14 cellular contexts compared by ENCODE assay signal in the genomic region with DNA sequence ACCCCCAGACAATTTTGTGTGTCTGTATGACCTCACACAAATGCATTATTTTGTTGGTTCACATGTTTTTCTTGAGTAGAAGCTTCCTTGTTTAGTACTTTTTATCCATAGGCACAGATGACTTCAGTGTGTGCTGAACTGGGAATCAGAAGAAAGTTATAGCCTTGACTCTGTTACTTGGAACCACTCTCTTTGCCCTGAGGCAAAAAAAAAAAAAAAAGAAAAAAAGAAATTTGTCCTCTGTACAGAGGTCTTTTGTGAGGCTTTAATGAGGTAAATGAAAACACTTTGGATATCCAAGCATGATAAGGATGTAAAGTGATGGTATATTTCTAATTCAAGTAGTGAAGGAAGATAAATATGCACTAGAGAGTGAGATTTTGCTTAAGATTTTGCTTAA.
"Had no signal": no experiment of that assay in that cellular context is flagged by ENCODE, and none has a peak within 500 bp of the region (broad histone marks: within the 10 kb centered on the region; RNA-seq: fewer than 3 reads in every experiment).

No MANE protein-coding gene starts in this region.

- H3K4me1 ChIP-seq: colonic mucosa, psoas muscle had no signal

- H3K27me3 ChIP-seq: body of pancreas, colonic mucosa, right lobe of liver, upper lobe of right lung had no signal

- H3K4me3 ChIP-seq: body of pancreas, colonic mucosa, mucosa of descending colon, psoas muscle, right lobe of liver, upper lobe of right lung had no signal

- H3K9me3 ChIP-seq: body of pancreas, colonic mucosa, mucosa of descending colon, psoas muscle, right lobe of liver, upper lobe of right lung had no signal

- DNase-seq: activated CD4-positive, alpha-beta T cell treated with anti-CD3 and anti-CD28 coated beads, Interleukin-2, amount 50 U/mL, for 4 hours; activated gamma-delta T cell; activated naive CD8-positive, alpha-beta T cell treated with anti-CD3 and anti-CD28 coated beads for 36 hours; activated T-cell treated with anti-CD3 and anti-CD28 coated beads, Interleukin-2, amount 50 U/mL, for 72 hours; amygdala; body of pancreas; colonic mucosa; mucosa of descending colon; naive B cell; psoas muscle; right lobe of liver; small intestine; stimulated activated CD4-positive, alpha-beta T cell treated with anti-CD3 and anti-CD28 coated beads, Interleukin-4, amount 100 ng/mL, for 4 hours; upper lobe of right lung had no signal

- H3K27ac ChIP-seq: body of pancreas, colonic mucosa, psoas muscle, right lobe of liver, upper lobe of right lung had no signal

- H3K36me3 ChIP-seq: colonic mucosa had no signal
